Comparison of ENCODE assay signal across 20 cellular contexts in genomic region chr14:102188187-102188586, GRCh38. TPM values are rescaled to one million over a fixed set of nuclear protein-coding genes. Genes with fewer than 3 reads are reported as not detected.
DNase-seq lines count a peak whose midpoint lies in the region; ATAC-seq, FAIRE-seq and TF ChIP-seq lines count a peak whose summit lies in the region.
"Had no signal": no experiment of that assay in that cellular context is flagged by ENCODE, and none has a peak within 500 bp of the region (broad histone marks: within the 10 kb centered on the region; RNA-seq: fewer than 3 reads in every experiment).

No MANE protein-coding gene starts in this region.

- H2AFZ ChIP-seq in PC-9 (no peak overlapping the region), K562 (ENCODE audit: low read depth, low read length) (no peak overlapping the region)

- H3K27ac ChIP-seq in PC-9, result peak overlapping the region; percentile 90
- no peak overlapping the region for H3K27ac ChIP-seq in K562 (ENCODE audit: extremely low read depth, low read depth, low read length)
- H3K27ac ChIP-seq in layer of hippocampus (ENCODE audit: low read depth, low read length), result peak overlapping the region; percentile 80
- peak overlapping the region; percentile 89 for H3K27ac ChIP-seq in suprapubic skin
- H3K27ac ChIP-seq: SJCRH30, transverse colon had no signal

- H4K20me1 ChIP-seq in PC-9 (ENCODE audit: insufficient read depth) (no peaks in the 10 kb centered on the region), K562 (replicated peaks; ENCODE audit: control insufficient read depth, insufficient read depth, low read length) (peaks cover 7% of the 10 kb centered on the region)

- TF ChIP-seq CTCF in PC-9 (conservative IDR thresholded peaks at IDR 0.05) (no peak), K562 (IDR thresholded peaks at IDR 0.05 in 2 of 3, conservative IDR thresholded peaks at IDR 0.05 in 1 of 3; ENCODE audit: insufficient read depth in 2 of 3, low read depth in 1 of 3, low read length in 3 of 3) (no peak), suprapubic skin (IDR thresholded peaks at IDR 0.05) (no peak)

- no peak for TF ChIP-seq RAD21 in K562 (CRISPR knock-in tag; conservative IDR thresholded peaks at IDR 0.05 in 1 of 2, IDR thresholded peaks at IDR 0.05 in 1 of 2)

- peaks cover 96% of the 10 kb centered on the region for H3K79me2 ChIP-seq in PC-9 (ENCODE audit: low read depth)
- H3K79me2 ChIP-seq in K562 (ENCODE audit: control insufficient read depth, insufficient read depth, low read length), result peaks cover 68% of the 10 kb centered on the region

- H3K9me3 ChIP-seq in PC-9 (ENCODE audit: insufficient read depth, low read depth) (no peaks in the 10 kb centered on the region), K562 (replicated peaks; ENCODE audit: control insufficient read depth, insufficient read depth, low read depth, low read length) (no peaks in the 10 kb centered on the region), suprapubic skin (no peaks in the 10 kb centered on the region)
- H3K9me3 ChIP-seq: HAP-1, SJCRH30, spleen, transverse colon had no signal

- TF ChIP-seq POLR2A in K562 (conservative IDR thresholded peaks at IDR 0.05) (no peak), suprapubic skin (IDR thresholded peaks at IDR 0.05) (no peak)

- no peaks in the 10 kb centered on the region for H3K27me3 ChIP-seq in PC-9 (ENCODE audit: insufficient read depth, low read depth)
- no peaks in the 10 kb centered on the region for H3K27me3 ChIP-seq in K562 (ENCODE audit: control insufficient read depth in 2 of 2, insufficient read depth in 2 of 2, low read length in 2 of 2)
- H3K27me3 ChIP-seq in layer of hippocampus (ENCODE audit: control insufficient read depth, insufficient read depth, low read length), result no peaks in the 10 kb centered on the region
- no peaks in the 10 kb centered on the region for H3K27me3 ChIP-seq in suprapubic skin
- H3K27me3 ChIP-seq: SJCRH30, spleen, transverse colon had no signal

- ATAC-seq in K562 (no peak), HG03469 (IDR thresholded peaks at IDR 0.05; ENCODE audit: unreplicated experiment) (no peak)
- ATAC-seq: stimulated activated naive CD8-positive, alpha-beta T cell treated with anti-CD3 and anti-CD28 coated beads, Interleukin-15, Interleukin-2, amounts not matched to agents 100 U/mL and 50 U/mL, for 24 hours had no signal

- H3K4me2 ChIP-seq in PC-9 (peak overlapping the region; percentile 69), K562 (ENCODE audit: insufficient read depth, low read length) (no peak overlapping the region)

- peaks cover 71% of the 10 kb centered on the region for H3F3A ChIP-seq in PC-9 (ENCODE audit: insufficient read depth, low read depth)

- no peaks in the 10 kb centered on the region for H3K9me1 ChIP-seq in K562 (ENCODE audit: control insufficient read depth, insufficient read depth, low read length)

- no peaks in the 10 kb centered on the region for H3K9me2 ChIP-seq in PC-9 (ENCODE audit: insufficient read depth)

- DNase-seq in PC-9, result no peak
- DNase-seq in K562 (ENCODE audit: extremely low read depth in 1 of 4, low spot score in 3 of 4), result no peak
- no peak for DNase-seq in suprapubic skin (ENCODE audit: low spot score in 2 of 2)
- no peak for DNase-seq in pons (ENCODE audit: low spot score)
- DNase-seq in NK-92 (lab: John Stamatoyannopoulos, UW; ENCODE audit: unreplicated experiment), result no peak
- DNase-seq: activated gamma-delta T cell treated with Interleukin-2 at 50 U/mL for 16 hours; activated T-cell treated with anti-CD3 and anti-CD28 coated beads, Interleukin-2, amount 50 U/mL, for 24 hours; GDM1; NCI-H446 treated with DMSO at 0.1 percent for 48 hours; nephron progenitor cell; retina; SJCRH30; spleen; stimulated activated CD4-positive, alpha-beta T cell treated with anti-CD3 and anti-CD28 coated beads, Interleukin-2, amount 100 ng/mL, for 24 hours; stimulated activated naive CD8-positive, alpha-beta T cell treated with anti-CD3 and anti-CD28 coated beads, Interleukin-15, Interleukin-2, amounts not matched to agents 100 U/mL and 50 U/mL, for 24 hours; transverse colon had no signal

- CTCF ChIA-PET in PC-9 (lab: Charles Lee) (interaction anchor here (0.6 to 0.9 kb wide), 3 partner anchors 27 to 91 kb away, joined by 3 to 9 read pairs (median 4); no protein-coding TSS in a partner anchor), K562 (lab: Yijun Ruan, JAX; ENCODE audit: low intra/inter-chr PET ratio) (no interaction called here)

- 89% methylated on average over 1 of the region's 1 CpG for WGBS in K562 (ENCODE audit: insufficient coverage, low coverage, missing lambda C conversion rate)
- WGBS in suprapubic skin, result 75% methylated on average over 1 of the region's 1 CpG

- H3K4me3 ChIP-seq in PC-9, result peak overlapping the region; percentile 31; the same call in 1 of the 2 replicates
- H3K4me3 ChIP-seq in K562, result no peak overlapping the region
- H3K4me3 ChIP-seq in suprapubic skin, result no peak overlapping the region
- H3K4me3 ChIP-seq: HAP-1, SJCRH30, spleen, transverse colon had no signal

- H3K36me3 ChIP-seq in PC-9 (ENCODE audit: low read depth) (peaks cover 6% of the 10 kb centered on the region; the same call in 1 of the 2 replicates), K562 (ENCODE audit: control insufficient read depth, insufficient read depth, low read length) (no peaks in the 10 kb centered on the region; the same call in 2 of the 3 replicates), suprapubic skin (no peaks in the 10 kb centered on the region)
- H3K36me3 ChIP-seq: HAP-1, SJCRH30, spleen, transverse colon had no signal

- H3K9ac ChIP-seq in K562 (ENCODE audit: insufficient read depth in 1 of 2, low read depth in 2 of 2, low read length in 2 of 2), result no peak overlapping the region

- in situ Hi-C loops in K562 (cut with MboI), result no loop called here

- intact Hi-C loops in PC-9 (cut with micrococcal nuclease; ENCODE audit: unreplicated experiment), result no loop called here
- intact Hi-C loops in K562 (cut with micrococcal nuclease), result no loop called here

- H3K4me1 ChIP-seq in PC-9 (replicated peaks; ENCODE audit: insufficient read depth) (peaks cover 57% of the 10 kb centered on the region), K562 (replicated peaks in 1 of 2; ENCODE audit: control insufficient read depth in 2 of 2, insufficient read depth in 2 of 2, low read length in 2 of 2) (peaks cover 2 to 30% of the 10 kb centered on the region in 2 experiments; a peak in 3 of 5 replicates), suprapubic skin (peaks cover 43% of the 10 kb centered on the region)
- H3K4me1 ChIP-seq: HAP-1 had no signal

- TF ChIP-seq EP300 in K562 (IDR thresholded peaks at IDR 0.05; ENCODE audit: low read length) (no peak), suprapubic skin (IDR thresholded peaks at IDR 0.05) (no peak)

- BruUV-seq in PC-9 (replicated peaks; lab: Mats Ljungman, UMichigan), result no TSS peak
- BruUV-seq in K562 (replicated peaks; lab: Mats Ljungman, UMichigan), result no TSS peak

- no peak for FAIRE-seq in K562 (lab: Jason Lieb, UNC)
- FAIRE-seq: endothelial cell of umbilical vein had no signal

- POLR2A ChIA-PET in PC-9 (lab: Charles Lee; ENCODE audit: unreplicated experiment), result interaction anchor here (0.6 to 1.0 kb wide), 2 partner anchors 216 to 970 kb away, joined by 3 to 5 read pairs; no protein-coding TSS in a partner anchor
- POLR2A ChIA-PET in K562 (lab: Yijun Ruan, JAX), result interaction anchor here (0.8 to 1.1 kb wide), 2 partner anchors 9 to 11 kb away, joined by 4 read pairs; no protein-coding TSS in a partner anchor

TF ChIP-seq in K562, 482 proteins besides CTCF, POLR2A, EP300 and RAD21:
- TF ChIP-seq GMEB1 (CRISPR knock-in tag; IDR thresholded peaks at IDR 0.05), result no peak
- TF ChIP-seq C11orf30 (IDR thresholded peaks at IDR 0.05; ENCODE audit: low read depth), result peak; percentile 28; the same call in 1 of the 2 replicates
- peak; percentile 21; the same call in 1 of the 2 replicates for TF ChIP-seq ZNF316 (IDR thresholded peaks at IDR 0.05)

RNA-seq across cellular contexts. Expression of gene WDR20, which starts 48.5 kb away (rescaled TPM):
- 62.2 and 93.5 TPM in 2 replicates for total RNA-seq in PC-9 (2021)
- 40.2 and 51.8 TPM in 2 replicates for total RNA-seq in K562 (2011; cell fraction: chromatin; rRNA removed; ENCODE audit: low replicate concordance)
- total RNA-seq in K562 (2011; cell fraction: nucleolus; rRNA removed), result 22.0 and 24.1 TPM in 2 replicates
- 41.4 and 49.4 TPM in 2 replicates for total RNA-seq in K562 (2011; cell fraction: nucleoplasm; rRNA removed)
- total RNA-seq in K562 (2014; rRNA removed), result 8.0 and 9.6 TPM in 2 replicates
- 12.1 and 13.9 TPM in 2 replicates for total RNA-seq in K562 (2014; rRNA removed; fragmentation: Illumina TruSeq; extraction: Trizol)
- 14.7 and 15.3 TPM in 2 replicates for total RNA-seq in K562 (2015; rRNA removed; fragmentation: Illumina TruSeq; extraction: Trizol)
- 13.3 and 16.6 TPM in 2 replicates for total RNA-seq in K562 (2021)
- polyA plus RNA-seq in K562 (2011; rRNA removed), result 10.0 and 11.8 TPM in 2 replicates
- 8.6 and 8.7 TPM in 2 replicates for polyA plus RNA-seq in K562 (2011; cell fraction: cytosol; rRNA removed)
- 12.1 and 12.4 TPM in 2 replicates for polyA plus RNA-seq in K562 (2011; cell fraction: nucleus; rRNA removed)
- polyA plus RNA-seq in K562 (2012), result 7.8 and 9.6 TPM in 2 replicates
- polyA plus RNA-seq in K562 (2014; fragmentation: Illumina TruSeq; extraction: Trizol), result 10.2 and 10.5 TPM in 2 replicates
- 10 to 100 TPM in 1 of 2 experiments, 1 to 10 TPM in 1; 7.0 to 12.1 TPM for polyA plus RNA-seq in K562 (2014; fragmentation: Nextera tagmentation; extraction: Ambion mirVana)
- 9.4 and 11.7 TPM in 2 replicates for polyA plus RNA-seq in K562 (2014; rRNA removed)
- polyA minus RNA-seq in K562 (2011; rRNA and poly(A)+ RNA removed), result 23.3 and 23.9 TPM in 2 replicates
- 11.5 and 17.4 TPM in 2 replicates for polyA minus RNA-seq in K562 (2011; cell fraction: cytosol; rRNA and poly(A)+ RNA removed)
- 7.7 and 15.2 TPM in 2 replicates for polyA minus RNA-seq in K562 (2011; cell fraction: nucleus; rRNA and poly(A)+ RNA removed)
- 10 to 100 TPM; 27.3 to 39.4 (median 33.0) TPM for total RNA-seq in suprapubic skin
